In genomic region chr1:37323486-37324377, GRCh38 we compare ENCODE assay signal across 8 cellular contexts.
DNase-seq lines count a peak whose midpoint lies in the region; ATAC-seq and TF ChIP-seq lines count a peak whose summit lies in the region.

No MANE protein-coding gene starts in this region.

- POLR2A ChIA-PET in AG04449 (lab: Yijun Ruan, JAX), result no interaction called here

- peak; percentile 43 for TF ChIP-seq CTCF in AG04449 (IDR thresholded peaks at IDR 0.05; ENCODE audit: insufficient read depth, low read length, missing control alignments)
- peak; percentile 79 for TF ChIP-seq CTCF in choroid plexus epithelial cell (conservative IDR thresholded peaks at IDR 0.05; ENCODE audit: low read depth, low read length)
- peak in 3 of 4 experiments; percentile 36 to 44 (median 41) for TF ChIP-seq CTCF in prostate gland (IDR thresholded peaks at IDR 0.05)

- no peaks in the 10 kb centered on the region for H3K36me3 ChIP-seq in prostate gland

- DNase-seq in AG04449 (ENCODE audit: low read depth, low spot score) (no peak), ELF-1 (ENCODE audit: low read depth, low spot score) (peak; percentile 75), NCI-H82 (lab: John Stamatoyannopoulos, UW) (peak; percentile 96), choroid plexus epithelial cell (ENCODE audit: low read depth) (peak; percentile 44), prostate gland (ENCODE audit: low spot score) (no peak), activated gamma-delta T cell treated with Interleukin-2 at 50 U/mL for 16 hours (no peak), dedifferentiated amniotic fluid mesenchymal stem cell (ENCODE audit: extremely low spot score) (no peak)

- intact Hi-C loops in prostate gland (cut with DNase I), result no loop called here

- 39% methylated on average over 19 of the region's 19 CpGs for WGBS in prostate gland

- TF ChIP-seq POLR2A in prostate gland (IDR thresholded peaks at IDR 0.05), result no peak

- no peak overlapping the region for H3K27ac ChIP-seq in prostate gland

- no peaks in the 10 kb centered on the region for H3K4me1 ChIP-seq in prostate gland (replicated peaks)

- no peak overlapping the region for H3K4me3 ChIP-seq in AG04449 (ENCODE audit: low read depth, low read length)
- no peak overlapping the region for H3K4me3 ChIP-seq in choroid plexus epithelial cell (ENCODE audit: low read depth, low read length)
- no peak overlapping the region for H3K4me3 ChIP-seq in prostate gland

- ATAC-seq in HG02884 (IDR thresholded peaks at IDR 0.05; ENCODE audit: unreplicated experiment), result no peak

- H3K9me3 ChIP-seq in prostate gland, result no peaks in the 10 kb centered on the region

- H3K27me3 ChIP-seq in prostate gland (replicated peaks; ENCODE audit: insufficient read depth), result no peaks in the 10 kb centered on the region

- CTCF ChIA-PET in AG04449 (lab: Yijun Ruan, JAX), result interaction anchor here (0.6 to 1.1 kb wide), 4 partner anchors 9 to 808 kb away, joined by 3 to 4 read pairs (median 4); no protein-coding TSS in a partner anchor

Comparison
In these comparisons a context has a peak if more than half of its experiments do, and no peak if none do; other contexts are left out.
1. DNase-seq: peak in ELF-1 (single experiment), NCI-H82 (single experiment) and choroid plexus epithelial cell (single experiment); none in AG04449 (single experiment), prostate gland (single experiment), activated gamma-delta T cell treated with Interleukin-2 at 50 U/mL for 16 hours (single experiment) and dedifferentiated amniotic fluid mesenchymal stem cell (single experiment).
2. Peak in every context shown above with its lines, with median percentiles within 50 percentile points of each other: CTCF ChIP-seq.